In genomic region chr2:143225931-143226330, GRCh38 we compare ENCODE assay signal across 30 cellular contexts.
DNase-seq lines count a peak whose midpoint lies in the region; ATAC-seq and TF ChIP-seq lines count a peak whose summit lies in the region.
"Had no signal": no experiment of that assay in that cellular context is flagged by ENCODE, and none has a peak within 500 bp of the region (broad histone marks: within the 10 kb centered on the region; RNA-seq: fewer than 3 reads in every experiment).

No MANE protein-coding gene starts in this region.

- CTCF ChIA-PET in CD4-positive, alpha-beta T cell (lab: Charles Lee): interaction anchor here (1.0 to 1.4 kb wide), 3 partner anchors 17 to 100 kb away, joined by 3 to 4 read pairs (median 3); no protein-coding TSS in a partner anchor

- peaks cover 33% of the 10 kb centered on the region for H3K36me3 Mint-ChIP-seq in activated CD4-positive, alpha-beta T cell treated with anti-CD3 and anti-CD28 coated beads, Interleukin-2, amount 10 ng/mL, durations not matched to agents 24 days and 14 days (ENCODE audit: low read depth)
- peaks cover 74% of the 10 kb centered on the region for H3K36me3 Mint-ChIP-seq in CD4-positive, alpha-beta T cell (ENCODE audit: low read depth)

- H3K27me3 Mint-ChIP-seq in activated CD4-positive, alpha-beta T cell treated with anti-CD3 and anti-CD28 coated beads, Interleukin-2, amount 10 ng/mL, durations not matched to agents 24 days and 14 days: no peaks in the 10 kb centered on the region
- no peaks in the 10 kb centered on the region for H3K27me3 Mint-ChIP-seq in CD4-positive, alpha-beta T cell

- no peaks in the 10 kb centered on the region for H3K9me3 ChIP-seq in CD4-positive, alpha-beta T cell (ENCODE audit: control insufficient read depth, low read length)
- H3K9me3 ChIP-seq: A549, left lung, right atrium auricular region, thyroid gland, vagina had no signal

- POLR2A ChIA-PET in CD4-positive, alpha-beta T cell (lab: Charles Lee): interaction anchor here (0.8 to 1.3 kb wide), 4 partner anchors 30 to 115 kb away, joined by 3 to 4 read pairs (median 4); no protein-coding TSS in a partner anchor

- H3K27ac Mint-ChIP-seq in activated CD4-positive, alpha-beta T cell treated with anti-CD3 and anti-CD28 coated beads, Interleukin-2, amount 10 ng/mL, durations not matched to agents 24 days and 14 days: peak overlapping the region; percentile 81
- peak overlapping the region; percentile 89 for H3K27ac Mint-ChIP-seq in CD4-positive, alpha-beta T cell
- H3K27ac Mint-ChIP-seq: H9 had no signal

- peak; percentile 64 for ATAC-seq in CD4-positive, alpha-beta T cell (ENCODE audit: poor library complexity)
- no peak for ATAC-seq in GM21447 (IDR thresholded peaks at IDR 0.05; ENCODE audit: unreplicated experiment)
- ATAC-seq: A549, left lung had no signal

- DNase-seq in activated CD4-positive, alpha-beta T cell treated with anti-CD3 and anti-CD28 coated beads, Interleukin-2, amount 10 ng/mL, durations not matched to agents 24 days and 14 days: no peak
- no peak for DNase-seq in activated CD4-positive, alpha-beta T cell treated with anti-CD3 and anti-CD28 coated beads, Interleukin-2, amount 50 U/mL, for 48 hours
- DNase-seq in CD4-positive, alpha-beta T cell: no peak
- DNase-seq in NCI-H2227 treated with DMSO at 0.1 percent for 48 hours (lab: John Stamatoyannopoulos, UW) (peak; percentile 67), fibroblast of peridontal ligament (ENCODE audit: extremely low read depth) (peak; percentile 7), DMS53 (lab: John Stamatoyannopoulos, UW) (no peak), NCI-H187 treated with DMSO at 0.1 percent for 48 hours (lab: John Stamatoyannopoulos, UW) (no peak)
- DNase-seq: activated CD4-positive, alpha-beta T cell treated with anti-CD3 and anti-CD28 coated beads, Interleukin-2, amount 50 U/mL, for 4 hours; activated CD8-positive, alpha-beta memory T cell treated with anti-CD3 and anti-CD28 coated beads, Interleukin-2, amount 50 U/mL, for 4 hours; activated effector memory CD4-positive, alpha-beta T cell treated with Interleukin-2 at 50 U/mL for 16 hours; central memory CD4-positive, alpha-beta T cell; cortex of kidney; DMS153; erythroblast; foreskin fibroblast; H9; left lung; mesenchymal stem cell; MM.1S; NCI-H2029 treated with DMSO at 0.1 percent for 48 hours; NCI-H345; Right ventricle myocardium superior; stimulated activated CD4-positive, alpha-beta T cell treated with anti-CD3 and anti-CD28 coated beads, Interleukin-1b, Interleukin-23, amount 100 ng/mL, for 48 hours; thyroid gland had no signal

- no peak for TF ChIP-seq CTCF in CD4-positive, alpha-beta T cell (IDR thresholded peaks at IDR 0.05)

- peaks cover 42% of the 10 kb centered on the region for H3K4me1 Mint-ChIP-seq in activated CD4-positive, alpha-beta T cell treated with anti-CD3 and anti-CD28 coated beads, Interleukin-2, amount 10 ng/mL, durations not matched to agents 24 days and 14 days
- peaks cover 56% of the 10 kb centered on the region for H3K4me1 Mint-ChIP-seq in CD4-positive, alpha-beta T cell (ENCODE audit: low read depth)

- H3K9me3 Mint-ChIP-seq in activated CD4-positive, alpha-beta T cell treated with anti-CD3 and anti-CD28 coated beads, Interleukin-2, amount 10 ng/mL, durations not matched to agents 24 days and 14 days: no peaks in the 10 kb centered on the region
- H3K9me3 Mint-ChIP-seq in CD4-positive, alpha-beta T cell: no peaks in the 10 kb centered on the region
- H3K9me3 Mint-ChIP-seq: H9, neural crest cell had no signal

- no peak overlapping the region for H3K27ac ChIP-seq in CD4-positive, alpha-beta T cell (ENCODE audit: low read depth, low read length)
- H3K27ac ChIP-seq: A549, HL-60, left lung, right atrium auricular region, thyroid gland, vagina had no signal

- no peak overlapping the region for H3K4me3 Mint-ChIP-seq in activated CD4-positive, alpha-beta T cell treated with anti-CD3 and anti-CD28 coated beads, Interleukin-2, amount 10 ng/mL, durations not matched to agents 24 days and 14 days
- peak overlapping the region; percentile 12 for H3K4me3 Mint-ChIP-seq in CD4-positive, alpha-beta T cell
- H3K4me3 Mint-ChIP-seq: H9, neural crest cell had no signal

- intact Hi-C loops in activated CD4-positive, alpha-beta T cell treated with anti-CD3 and anti-CD28 coated beads, Interleukin-2, amount 10 ng/mL, durations not matched to agents 24 days and 14 days (cut with micrococcal nuclease): no loop called here
- intact Hi-C loops in CD4-positive, alpha-beta T cell (cut with DNase I, micrococcal nuclease): no loop called here

- H3K27me3 ChIP-seq in CD4-positive, alpha-beta T cell (ENCODE audit: control insufficient read depth, insufficient read depth, low read length): no peaks in the 10 kb centered on the region
- H3K27me3 ChIP-seq: left lung, right atrium auricular region, thyroid gland, vagina had no signal

Comparison
In these comparisons a context has a peak if more than half of its experiments do, and no peak if none do; other contexts are left out.
1. DNase-seq: peak in NCI-H2227 treated with DMSO at 0.1 percent for 48 hours (single experiment) and fibroblast of peridontal ligament (single experiment); none in activated CD4-positive, alpha-beta T cell treated with anti-CD3 and anti-CD28 coated beads, Interleukin-2, amount 10 ng/mL, durations not matched to agents 24 days and 14 days (single experiment), activated CD4-positive, alpha-beta T cell treated with anti-CD3 and anti-CD28 coated beads, Interleukin-2, amount 50 U/mL, for 48 hours (0 of 2), CD4-positive, alpha-beta T cell (0 of 10), DMS53 (single experiment) and NCI-H187 treated with DMSO at 0.1 percent for 48 hours (single experiment).